In genomic region chr6:151324079-151324825, GRCh38 we compare ENCODE assay signal across 8 cellular contexts.
DNase-seq lines count a peak whose midpoint lies in the region; ATAC-seq and TF ChIP-seq lines count a peak whose summit lies in the region.

No MANE protein-coding gene starts in this region.

- no peak overlapping the region for H3K27ac Mint-ChIP-seq in activated CD8-positive, alpha-beta memory T cell treated with anti-CD3 and anti-CD28 coated beads, Interleukin-2, amount 10 ng/mL, durations not matched to agents 7 days and 5 days
- no peak overlapping the region for H3K27ac Mint-ChIP-seq in endodermal cell

- no peaks in the 10 kb centered on the region for H3K36me3 Mint-ChIP-seq in activated CD8-positive, alpha-beta memory T cell treated with anti-CD3 and anti-CD28 coated beads, Interleukin-2, amount 10 ng/mL, durations not matched to agents 7 days and 5 days
- peaks cover 6% of the 10 kb centered on the region for H3K36me3 Mint-ChIP-seq in endodermal cell (ENCODE audit: low read depth)

- H2AFZ ChIP-seq in ACC112 (ENCODE audit: low read length, unreplicated experiment): peak overlapping the region; percentile 47

- peak; percentile 85 for ATAC-seq in GM18868 (IDR thresholded peaks at IDR 0.05; ENCODE audit: unreplicated experiment)
- ATAC-seq in activated CD8-positive, alpha-beta memory T cell treated with anti-CD3 and anti-CD28 coated beads, Interleukin-2, amount 10 ng/mL, durations not matched to agents 7 days and 5 days: peak; percentile 76

- TF ChIP-seq CTCF in endodermal cell (conservative IDR thresholded peaks at IDR 0.05): peak; percentile 97

- H3K27ac ChIP-seq in ACC112 (ENCODE audit: low read depth, low read length) (peak overlapping the region; percentile 92), endodermal cell (ENCODE audit: low read depth, low read length) (no peak overlapping the region)

- peaks cover 73% of the 10 kb centered on the region for H3K27me3 Mint-ChIP-seq in activated CD8-positive, alpha-beta memory T cell treated with anti-CD3 and anti-CD28 coated beads, Interleukin-2, amount 10 ng/mL, durations not matched to agents 7 days and 5 days
- H3K27me3 Mint-ChIP-seq in endodermal cell (ENCODE audit: insufficient read depth): peaks cover 15% of the 10 kb centered on the region

- no peak overlapping the region for H3K9ac ChIP-seq in endodermal cell (ENCODE audit: extremely low read depth, low read length, poor library complexity, severe bottlenecking)

- H3K4me3 Mint-ChIP-seq in activated CD8-positive, alpha-beta memory T cell treated with anti-CD3 and anti-CD28 coated beads, Interleukin-2, amount 10 ng/mL, durations not matched to agents 7 days and 5 days: peak overlapping the region; percentile 35
- no peak overlapping the region for H3K4me3 Mint-ChIP-seq in endodermal cell

- H3K79me2 ChIP-seq in ACC112 (ENCODE audit: control insufficient read depth, insufficient read depth, low read length, unreplicated experiment): peaks cover 72% of the 10 kb centered on the region

- 26 to 29% methylated on average over 7 to 15 of the region's 15 CpGs for WGBS in endodermal cell (ENCODE audit: insufficient coverage in 1 of 2, insufficient read length in 1 of 2), 2 experiments

- no peaks in the 10 kb centered on the region for H3K27me3 ChIP-seq in ACC112 (ENCODE audit: insufficient read depth, low read length)
- H3K27me3 ChIP-seq in endodermal cell (ENCODE audit: control insufficient read depth, insufficient read depth, low read length, poor library complexity, severe bottlenecking): peaks cover 13% of the 10 kb centered on the region

- CTCF ChIA-PET in activated CD8-positive, alpha-beta memory T cell treated with anti-CD3 and anti-CD28 coated beads, Interleukin-2, amount 10 ng/mL, durations not matched to agents 7 days and 5 days (lab: Charles Lee): interaction anchor here (0.6 to 6.8 kb wide), 67 partner anchors 12 to 906 kb away, joined by 3 to 189 read pairs (median 4); partner anchors contain the start of gene AKAP12

- H3K36me3 ChIP-seq in ACC112 (ENCODE audit: insufficient read depth, low read length) (peaks cover 4% of the 10 kb centered on the region; the same call in 1 of the 2 replicates), endodermal cell (ENCODE audit: control insufficient read depth, insufficient read depth, low read length) (no peaks in the 10 kb centered on the region)

- H3K9me3 Mint-ChIP-seq in activated CD8-positive, alpha-beta memory T cell treated with anti-CD3 and anti-CD28 coated beads, Interleukin-2, amount 10 ng/mL, durations not matched to agents 7 days and 5 days (ENCODE audit: low read depth): no peaks in the 10 kb centered on the region
- no peaks in the 10 kb centered on the region for H3K9me3 Mint-ChIP-seq in endodermal cell

- H3K4me3 ChIP-seq in ACC112 (ENCODE audit: low read depth, low read length): peak overlapping the region; percentile 93
- no peak overlapping the region for H3K4me3 ChIP-seq in endodermal cell (ENCODE audit: low read length)

- H3K4me1 ChIP-seq in ACC112 (ENCODE audit: control insufficient read depth, insufficient read depth, low read length, unreplicated experiment) (peaks cover 30% of the 10 kb centered on the region), endodermal cell (ENCODE audit: control insufficient read depth, insufficient read depth, low read length) (no peaks in the 10 kb centered on the region)

- H3K4me1 Mint-ChIP-seq in activated CD8-positive, alpha-beta memory T cell treated with anti-CD3 and anti-CD28 coated beads, Interleukin-2, amount 10 ng/mL, durations not matched to agents 7 days and 5 days: peaks cover 23% of the 10 kb centered on the region
- peaks cover 14% of the 10 kb centered on the region for H3K4me1 Mint-ChIP-seq in endodermal cell

- peak; percentile 59 for DNase-seq in HS-27A (ENCODE audit: low read depth)
- peak; percentile 36 for DNase-seq in NOMO-1 treated with DMSO at 0.1 percent for 48 hours (lab: John Stamatoyannopoulos, UW; ENCODE audit: unreplicated experiment)
- peak; percentile 80 for DNase-seq in activated CD8-positive, alpha-beta memory T cell treated with anti-CD3 and anti-CD28 coated beads, Interleukin-2, amount 10 ng/mL, durations not matched to agents 7 days and 5 days
- DNase-seq in endodermal cell: peak; percentile 96
- DNase-seq in middle frontal gyrus (ENCODE audit: extremely low spot score, low spot score): peak; percentile 77
- DNase-seq in stimulated activated CD8-positive, alpha-beta memory T cell treated with anti-CD3 and anti-CD28 coated beads, Interleukin-2, amount 100 ng/mL, for 1 hour (ENCODE audit: low read depth in 2 of 2): peak; percentile 43 to 52

- H3K9me3 ChIP-seq in endodermal cell (ENCODE audit: control insufficient read depth, low read length): no peaks in the 10 kb centered on the region

Comparison
In these comparisons a context has a peak if more than half of its experiments do, and no peak if none do; other contexts are left out.
1. DNase-seq: peak in every context shown above with its lines; median percentile 96 in endodermal cell; 80 in activated CD8-positive, alpha-beta memory T cell treated with anti-CD3 and anti-CD28 coated beads, Interleukin-2, amount 10 ng/mL, durations not matched to agents 7 days and 5 days; 77 in middle frontal gyrus; 59 in HS-27A; 48 in stimulated activated CD8-positive, alpha-beta memory T cell treated with anti-CD3 and anti-CD28 coated beads, Interleukin-2, amount 100 ng/mL, for 1 hour; 36 in NOMO-1 treated with DMSO at 0.1 percent for 48 hours.